23 cellular contexts compared by ENCODE assay signal in genomic region chr9:137467161-137467581, GRCh38. TPM values are rescaled to one million over a fixed set of nuclear protein-coding genes. Genes with fewer than 3 reads are reported as not detected.
"Had no signal": no experiment of that assay in that cellular context is flagged by ENCODE, and none has a peak within 500 bp of the region (broad histone marks: within the 10 kb centered on the region; RNA-seq: fewer than 3 reads in every experiment).

No MANE protein-coding gene starts in this region.

- DNase-seq: activated CD4-positive, CD25-positive, alpha-beta regulatory T cell treated with anti-CD3 and anti-CD28 coated beads, Interleukin-2, amount 50 U/mL, for 72 hours; activated naive CD8-positive, alpha-beta T cell treated with anti-CD3 and anti-CD28 coated beads, Interleukin-2, amount 10 ng/mL, durations not matched to agents 7 days and 5 days; activated T-cell treated with anti-CD3 and anti-CD28 coated beads for 4 hours; body of pancreas; caudate nucleus; endodermal cell; foreskin keratinocyte; hippocampal formation; stimulated activated CD4-positive, alpha-beta T cell treated with anti-CD3 and anti-CD28 coated beads, Interleukin-4, amount 100 ng/mL, for 24 hours; SW 1271; T-helper 2 cell; testis had no signal

- H3K4me2 ChIP-seq: smooth muscle cell had no signal

- H3K9me3 Mint-ChIP-seq: activated T-helper 1 cell treated with anti-CD3 and anti-CD28 coated beads, Interleukin-12 subunit alpha, Interleukin-12 subunit beta, Interleukin-2, Interleukin-4 antibody, amounts not matched to agents 30 ng/mL and 10 ng/mL and 1 ng/mL, durations not matched to agents 14 hours and 24 hours and 36 hours; stimulated activated effector memory CD8-positive, alpha-beta T cell treated with anti-CD3 and anti-CD28 coated beads, Interleukin-12 subunit alpha, Interleukin-12 subunit beta, amount 100 ng/mL, for 72 hours; type B pancreatic cell had no signal

- H3K4me1 ChIP-seq: body of pancreas, foreskin keratinocyte, psoas muscle, testis had no signal

- ATAC-seq: body of pancreas; foreskin keratinocyte; psoas muscle; sciatic nerve; stimulated activated effector memory CD8-positive, alpha-beta T cell treated with anti-CD3 and anti-CD28 coated beads, Interleukin-12 subunit alpha, Interleukin-12 subunit beta, amount 100 ng/mL, for 72 hours had no signal

- H3K9me3 ChIP-seq: body of pancreas, psoas muscle, testis had no signal

- H3K4me1 Mint-ChIP-seq: endodermal cell had no signal

- H3K27ac Mint-ChIP-seq: activated naive CD8-positive, alpha-beta T cell treated with anti-CD3 and anti-CD28 coated beads, Interleukin-2, amount 10 ng/mL, durations not matched to agents 7 days and 5 days; activated T-helper 1 cell treated with anti-CD3 and anti-CD28 coated beads, Interleukin-12 subunit alpha, Interleukin-12 subunit beta, Interleukin-2, Interleukin-4 antibody, amounts not matched to agents 30 ng/mL and 10 ng/mL and 1 ng/mL, durations not matched to agents 14 hours and 24 hours and 36 hours; endodermal cell; type B pancreatic cell had no signal

- H3K27me3 ChIP-seq: body of pancreas, dorsolateral prefrontal cortex, testis had no signal

- H3K4me3 ChIP-seq: body of pancreas, dorsolateral prefrontal cortex, psoas muscle, smooth muscle cell, testis had no signal

- H3K36me3 Mint-ChIP-seq: type B pancreatic cell had no signal

- H3K4me3 Mint-ChIP-seq: activated naive CD8-positive, alpha-beta T cell treated with anti-CD3 and anti-CD28 coated beads, Interleukin-2, amount 10 ng/mL, durations not matched to agents 7 days and 5 days; activated T-helper 1 cell treated with anti-CD3 and anti-CD28 coated beads, Interleukin-12 subunit alpha, Interleukin-12 subunit beta, Interleukin-2, Interleukin-4 antibody, amounts not matched to agents 30 ng/mL and 10 ng/mL and 1 ng/mL, durations not matched to agents 14 hours and 24 hours and 36 hours; endodermal cell; stimulated activated effector memory CD8-positive, alpha-beta T cell treated with anti-CD3 and anti-CD28 coated beads, Interleukin-12 subunit alpha, Interleukin-12 subunit beta, amount 100 ng/mL, for 72 hours; type B pancreatic cell had no signal

- H3K27ac ChIP-seq: body of pancreas, dorsolateral prefrontal cortex, epithelial cell of prostate, foreskin keratinocyte, psoas muscle, testis, VCaP had no signal

RNA-seq across cellular contexts. Expression of gene ENTPD8, which starts 26.0 kb away (rescaled TPM):
- total RNA-seq: activated naive CD8-positive, alpha-beta T cell treated with anti-CD3 and anti-CD28 coated beads, Interleukin-2, amount 10 ng/mL, durations not matched to agents 7 days and 5 days; activated T-helper 1 cell treated with anti-CD3 and anti-CD28 coated beads, Interleukin-12 subunit alpha, Interleukin-12 subunit beta, Interleukin-2, Interleukin-4 antibody, amounts not matched to agents 30 ng/mL and 10 ng/mL and 1 ng/mL, durations not matched to agents 14 hours and 24 hours and 36 hours; foreskin keratinocyte; mononuclear cell; omental fat pad; psoas muscle; sciatic nerve; smooth muscle cell had no signal
